ENCODE assay signal across 2 cellular contexts in genomic region chr3:71172176-71172575, GRCh38.
TF ChIP-seq lines count a peak whose summit lies in the region.

No MANE protein-coding gene starts in this region.

TF ChIP-seq in A549, 52 proteins besides CTCF, POLR2A, EP300 and RAD21 (continued from another document):
- TF ChIP-seq BCL3 (IDR thresholded peaks at IDR 0.05) = no peak
- TF ChIP-seq PBX3 (IDR thresholded peaks at IDR 0.05) = no peak
- no peak for TF ChIP-seq CHD4 (IDR thresholded peaks at IDR 0.05; ENCODE audit: borderline replicate concordance)

TF ChIP-seq in IMR-90, 13 proteins besides CTCF, POLR2A, EP300 and RAD21 (continued from another document):
- no peak for TF ChIP-seq USF2 (IDR thresholded peaks at IDR 0.05; ENCODE audit: low read depth, low read length)
